ENCODE assay signal across 8 cellular contexts in the genomic region with DNA sequence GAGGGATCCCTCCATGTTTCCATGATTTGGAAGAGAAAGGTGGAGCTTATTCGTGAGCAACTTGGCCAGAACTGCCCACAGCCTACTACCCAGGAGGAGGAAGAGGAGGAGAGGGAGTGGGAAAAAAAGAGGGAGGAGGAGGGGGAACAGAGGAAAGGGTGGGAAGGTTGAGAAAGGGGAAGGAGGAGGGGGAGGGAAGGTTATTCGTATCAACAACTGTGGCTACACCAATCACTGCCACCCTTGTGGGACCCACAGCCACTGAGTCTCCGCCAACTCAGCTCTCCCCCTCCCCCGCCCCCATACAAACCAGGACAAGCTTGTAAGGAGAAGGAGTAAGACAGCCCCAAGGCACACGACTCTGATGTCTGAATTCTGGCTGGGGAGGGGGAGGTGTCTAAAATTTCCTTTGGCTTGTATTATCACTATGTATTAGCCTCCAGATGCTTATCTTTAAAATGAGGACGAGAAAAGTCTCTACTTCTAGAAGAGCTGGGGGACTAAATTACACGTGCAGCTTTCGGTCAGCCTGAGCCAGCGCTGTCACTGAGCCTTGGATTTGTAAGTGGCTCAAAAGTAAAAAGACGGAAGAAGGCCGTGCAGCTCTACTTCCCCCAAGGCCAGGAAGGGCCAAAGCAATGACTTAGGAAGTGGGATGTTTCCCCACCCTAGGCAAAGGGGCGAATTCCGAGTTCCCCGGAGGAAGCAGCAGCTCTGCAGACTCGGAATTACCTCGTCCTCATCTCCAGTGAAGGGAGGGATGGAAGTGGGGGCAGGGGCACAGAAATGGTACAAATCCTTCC.
DNase-seq lines count a peak whose midpoint lies in the region; ATAC-seq and TF ChIP-seq lines count a peak whose summit lies in the region.

No MANE protein-coding gene starts in this region.

- TF ChIP-seq CTCF in GM13977 (IDR thresholded peaks at IDR 0.05; ENCODE audit: extremely low read depth, insufficient read depth, missing control alignments), result no peak

- H3K27me3 ChIP-seq in endocrine pancreas (ENCODE audit: control insufficient read depth, insufficient read depth, low read length), result peaks cover 2% of the 10 kb centered on the region
- no peaks in the 10 kb centered on the region for H3K27me3 ChIP-seq in mucosa of stomach (ENCODE audit: control insufficient read depth, insufficient read depth, low read length)

- in situ Hi-C loops in GM13977 (cut with MboI; ENCODE audit: low pct_unique_long_range_greater_than_20kb, low sequenced_read_pairs, unreplicated experiment), result no loop called here

- H3K4me1 ChIP-seq in endocrine pancreas (ENCODE audit: control insufficient read depth, insufficient read depth, low read length) (peaks cover 4% of the 10 kb centered on the region), mucosa of stomach (ENCODE audit: control insufficient read depth, insufficient read depth, low read length) (peaks cover 48% of the 10 kb centered on the region)

- no peaks in the 10 kb centered on the region for H3K9me3 ChIP-seq in endocrine pancreas (ENCODE audit: control insufficient read depth, low read length)
- H3K9me3 ChIP-seq in mucosa of stomach (ENCODE audit: control insufficient read depth, low read length), result no peaks in the 10 kb centered on the region

- peak overlapping the region; percentile 73 for H3K9ac ChIP-seq in endocrine pancreas (ENCODE audit: control insufficient read depth, insufficient read depth, low read length)
- H3K9ac ChIP-seq in mucosa of stomach (ENCODE audit: low read length), result peak overlapping the region; percentile 77

- H3K36me3 ChIP-seq in endocrine pancreas (ENCODE audit: control insufficient read depth, insufficient read depth, low read length) (no peaks in the 10 kb centered on the region), mucosa of stomach (ENCODE audit: control insufficient read depth, insufficient read depth, low read length) (no peaks in the 10 kb centered on the region)

- ATAC-seq in GM21825 (IDR thresholded peaks at IDR 0.05; ENCODE audit: unreplicated experiment), result no peak

- peak overlapping the region; percentile 63 for H3K4me3 ChIP-seq in endocrine pancreas (ENCODE audit: control insufficient read depth, insufficient read depth, low read length)
- peak overlapping the region; percentile 91 for H3K4me3 ChIP-seq in mucosa of stomach (ENCODE audit: low read length)

- peak; percentile 60 for DNase-seq in NCI-H82 (lab: John Stamatoyannopoulos, UW)
- no peak for DNase-seq in NCI-H82 treated with DMSO at 0.1 percent for 48 hours (lab: John Stamatoyannopoulos, UW; ENCODE audit: unreplicated experiment)
- peak; percentile 26 to 46 for DNase-seq in SW 1271 (lab: John Stamatoyannopoulos, UW)
- DNase-seq in GM13977 (ENCODE audit: low spot score), result no peak
- DNase-seq in LoVo (ENCODE audit: low spot score), result no peak

Comparison
In these comparisons a context has a peak if more than half of its experiments do, and no peak if none do; other contexts are left out.
1. DNase-seq: peak in NCI-H82 (single experiment) and SW 1271 (2 of 2); none in NCI-H82 treated with DMSO at 0.1 percent for 48 hours (single experiment), GM13977 (single experiment) and LoVo (single experiment).